26 cellular contexts compared by ENCODE assay signal in genomic region chr16:84823926-84824325, GRCh38. TPM values are rescaled to one million over a fixed set of nuclear protein-coding genes. Genes with fewer than 3 reads are reported as not detected.
DNase-seq lines count a peak whose midpoint lies in the region; ATAC-seq and TF ChIP-seq lines count a peak whose summit lies in the region.
"Had no signal": no experiment of that assay in that cellular context is flagged by ENCODE, and none has a peak within 500 bp of the region (broad histone marks: within the 10 kb centered on the region; RNA-seq: fewer than 3 reads in every experiment).

No MANE protein-coding gene starts in this region.

- H3K36me3 ChIP-seq in adipocyte (ENCODE audit: control insufficient read depth, insufficient read depth, low read length, severe bottlenecking) (no peaks in the 10 kb centered on the region), fibroblast of lung (ENCODE audit: control insufficient read depth, insufficient read depth, low read length) (no peaks in the 10 kb centered on the region), parathyroid adenoma (ENCODE audit: control insufficient read depth, insufficient read depth, low read length) (no peaks in the 10 kb centered on the region), tibial nerve (no peaks in the 10 kb centered on the region)
- H3K36me3 ChIP-seq: left lung had no signal

- peak overlapping the region; percentile 13 for H3K27ac ChIP-seq in fibroblast of lung (ENCODE audit: insufficient read depth, low read length)
- peak overlapping the region; percentile 19 for H3K27ac ChIP-seq in parathyroid adenoma
- peak overlapping the region; percentile 27 to 92 (median 65) for H3K27ac ChIP-seq in tibial nerve
- H3K27ac ChIP-seq: left lung, VCaP had no signal

- TF ChIP-seq POLR2A in tibial nerve (IDR thresholded peaks at IDR 0.05), result no peak

- no peak overlapping the region for H3K4me2 ChIP-seq in fibroblast of lung (ENCODE audit: extremely low read depth, insufficient read depth, low read length)
- H3K4me2 ChIP-seq in parathyroid adenoma (ENCODE audit: low read length), result no peak overlapping the region

- H3K79me2 ChIP-seq in fibroblast of lung (ENCODE audit: control insufficient read depth, insufficient read depth, low read length) (peaks cover 18% of the 10 kb centered on the region), parathyroid adenoma (no peaks in the 10 kb centered on the region)

- TF ChIP-seq CTCF in fibroblast of lung (conservative IDR thresholded peaks at IDR 0.05 in 1 of 2, IDR thresholded peaks at IDR 0.05 in 1 of 2; ENCODE audit: low read depth in 1 of 2, low read length in 2 of 2), result no peak
- no peak for TF ChIP-seq CTCF in parathyroid adenoma (IDR thresholded peaks at IDR 0.05)
- no peak for TF ChIP-seq CTCF in tibial nerve (IDR thresholded peaks at IDR 0.05)
- TF ChIP-seq CTCF in foreskin fibroblast (IDR thresholded peaks at IDR 0.05; ENCODE audit: low read depth, low read length), result no peak

- H2AFZ ChIP-seq in fibroblast of lung (ENCODE audit: low read length), result no peak overlapping the region
- no peak overlapping the region for H2AFZ ChIP-seq in parathyroid adenoma

- no peak overlapping the region for H3K4me3 ChIP-seq in adipocyte (ENCODE audit: low read length)
- H3K4me3 ChIP-seq in fibroblast of lung (replicated peaks in 1 of 4; ENCODE audit: control extremely low read depth in 1 of 4, insufficient read depth in 1 of 4, low read depth in 3 of 4, low read length in 4 of 4), result no peak overlapping the region
- H3K4me3 ChIP-seq in parathyroid adenoma (ENCODE audit: low read depth, low read length), result no peak overlapping the region
- peak overlapping the region in 1 of 4 donors; percentile 60 for H3K4me3 ChIP-seq in tibial nerve
- no peak overlapping the region for H3K4me3 ChIP-seq in foreskin fibroblast (ENCODE audit: low read depth in 1 of 2, low read length in 2 of 2)
- H3K4me3 ChIP-seq: left lung, mucosa of descending colon had no signal

- TF ChIP-seq EP300 in tibial nerve (IDR thresholded peaks at IDR 0.05), result no peak

- no peaks in the 10 kb centered on the region for H4K20me1 ChIP-seq in fibroblast of lung (ENCODE audit: control insufficient read depth, extremely low read depth, insufficient read depth, low read length)

- 66 to 76% methylated on average over 5 of the region's 5 CpGs for WGBS in tibial nerve, 2 donors

- H3K9ac ChIP-seq in adipocyte (ENCODE audit: low read length) (peak overlapping the region; percentile 38), fibroblast of lung (ENCODE audit: insufficient read depth, low read length) (no peak overlapping the region), parathyroid adenoma (no peak overlapping the region)

- H3K9me3 ChIP-seq in adipocyte (ENCODE audit: control insufficient read depth, low read length), result no peaks in the 10 kb centered on the region
- H3K9me3 ChIP-seq in fibroblast of lung (ENCODE audit: control insufficient read depth, insufficient read depth, low read depth, low read length), result no peaks in the 10 kb centered on the region
- H3K9me3 ChIP-seq in parathyroid adenoma (ENCODE audit: control insufficient read depth, low read length), result no peaks in the 10 kb centered on the region
- H3K9me3 ChIP-seq in tibial nerve, result no peaks in the 10 kb centered on the region
- H3K9me3 ChIP-seq: left lung, mucosa of descending colon had no signal

- peaks cover 72% of the 10 kb centered on the region for H3K4me1 ChIP-seq in adipocyte (ENCODE audit: control insufficient read depth, insufficient read depth, low read length)
- peaks cover 29% of the 10 kb centered on the region for H3K4me1 ChIP-seq in fibroblast of lung (ENCODE audit: control insufficient read depth, extremely low read depth, insufficient read depth, low read length)
- H3K4me1 ChIP-seq in parathyroid adenoma, result no peaks in the 10 kb centered on the region
- peaks cover 0 to 79% (median 29%) of the 10 kb centered on the region in 4 donors for H3K4me1 ChIP-seq in tibial nerve

- H3K27me3 ChIP-seq in adipocyte (replicated peaks; ENCODE audit: control insufficient read depth, insufficient read depth, low read length) (no peaks in the 10 kb centered on the region), fibroblast of lung (ENCODE audit: control insufficient read depth, insufficient read depth, low read length) (no peaks in the 10 kb centered on the region), parathyroid adenoma (ENCODE audit: control insufficient read depth, insufficient read depth, low read length) (no peaks in the 10 kb centered on the region), tibial nerve (no peaks in the 10 kb centered on the region)

- DNase-seq in adipocyte (ENCODE audit: low read depth), result no peak
- no peak for DNase-seq in fibroblast of lung (ENCODE audit: low read depth in 2 of 2)
- DNase-seq in tibial nerve (ENCODE audit: low spot score in 2 of 2), result no peak
- no peak for DNase-seq in DMS153 treated with DMSO at 0.1 percent for 48 hours (lab: John Stamatoyannopoulos, UW; ENCODE audit: unreplicated experiment)
- no peak for DNase-seq in HuH-7.5 (ENCODE audit: low spot score)
- no peak for DNase-seq in foreskin fibroblast
- DNase-seq: activated CD4-positive, alpha-beta T cell treated with anti-CD3 and anti-CD28 coated beads, Interleukin-2, amount 10 ng/mL, durations not matched to agents 24 days and 14 days; activated naive CD4-positive, alpha-beta T cell treated with anti-CD3 and anti-CD28 coated beads, Interleukin-2, amount 10 ng/mL, durations not matched to agents 7 days and 5 days; activated T-cell treated with anti-CD3 and anti-CD28 coated beads, Interleukin-2, amount 50 U/mL, for 72 hours; CD4-positive, CD25-positive, alpha-beta regulatory T cell; central memory CD4-positive, alpha-beta T cell; dermis blood vessel endothelial cell; hippocampal formation; immature natural killer cell; left lung; mucosa of descending colon; NCI-H1092; NCI-H187 treated with DMSO at 0.1 percent for 48 hours; NCI-H226; stimulated activated CD4-positive, alpha-beta T cell treated with anti-CD3 and anti-CD28 coated beads, Interleukin-4, amount 100 ng/mL, for 1 hour; stimulated activated naive B cell treated with anti-CD40 and anti-IgM and Interleukin-4, amounts not matched to agents 10 μg/mL and 1 μg/mL and 100 μg/mL, for 72 hours had no signal

- ATAC-seq in GM21526 (IDR thresholded peaks at IDR 0.05; ENCODE audit: low FRiP score, unreplicated experiment), result no peak
- ATAC-seq: activated T-cell treated with anti-CD3 and anti-CD28 coated beads, Interleukin-2, amount 50 U/mL, for 72 hours; HCT116; left lung; mucosa of descending colon; SK-N-SH treated with all-trans-retinoic acid at 6 μM for 48 hours; stimulated activated naive B cell treated with anti-CD40 and anti-IgM and Interleukin-4, amounts not matched to agents 10 μg/mL and 1 μg/mL and 100 μg/mL, for 72 hours had no signal

RNA-seq across cellular contexts. Expression of gene CRISPLD2, which starts 4.1 kb away (rescaled TPM):
- total RNA-seq in fibroblast of lung, result 34.9 and 37.0 TPM in 2 replicates
- 11.8 and 96.2 TPM in 2 replicates for polyA plus RNA-seq in fibroblast of lung
- polyA plus RNA-seq in fibroblast of lung (2012), result 7.1 and 70.6 TPM in 2 replicates
- 16.4 and 88.9 TPM in 2 replicates for polyA minus RNA-seq in fibroblast of lung (ENCODE audit: low replicate concordance)
- 100 to 1,000 TPM; 136 to 232 (median 207) TPM for total RNA-seq in tibial nerve

Comparison
In these comparisons a context has a peak if more than half of its experiments do, and no peak if none do; other contexts are left out.
1. H3K27ac ChIP-seq: peak in every context shown above with its lines; median percentile 65 in tibial nerve; 19 in parathyroid adenoma; 13 in fibroblast of lung.